ENCODE assay signal across 11 cellular contexts in genomic region chr16:72125635-72126428, GRCh38. TPM values are rescaled to one million over a fixed set of nuclear protein-coding genes. Genes with fewer than 3 reads are reported as not detected.
A peak's percentile ranks its signal among the peaks of the same experiment; 100 is the strongest.
DNase-seq lines count a peak whose midpoint lies in the region; ATAC-seq and TF ChIP-seq lines count a peak whose summit lies in the region.
"Had no signal": no experiment of that assay in that cellular context is flagged by ENCODE, and none has a peak within 500 bp of the region (broad histone marks: within the 10 kb centered on the region; RNA-seq: fewer than 3 reads in every experiment).

No MANE protein-coding gene starts in this region.

- H3K36me3 ChIP-seq in left ventricle myocardium inferior (no peaks in the 10 kb centered on the region), adrenal gland (replicated peaks in 1 of 2) (no peaks in the 10 kb centered on the region), transverse colon (no peaks in the 10 kb centered on the region)
- H3K36me3 ChIP-seq: heart right ventricle had no signal

- peaks cover 6% of the 10 kb centered on the region for H3K9me3 ChIP-seq in left ventricle myocardium inferior (replicated peaks)
- no peaks in the 10 kb centered on the region for H3K9me3 ChIP-seq in adrenal gland (replicated peaks in 1 of 3)
- H3K9me3 ChIP-seq in transverse colon, result no peaks in the 10 kb centered on the region

- no peak for DNase-seq in Right ventricle myocardium superior
- DNase-seq in left ventricle myocardium inferior, result no peak
- DNase-seq in adrenal gland, result no peak
- DNase-seq in medulla oblongata (ENCODE audit: extremely low spot score), result peak; percentile 10
- DNase-seq in transverse colon, result peak; percentile 43
- no peak for DNase-seq in NCI-H82 (lab: John Stamatoyannopoulos, UW)
- no peak for DNase-seq in NCI-H187 treated with DMSO at 0.1 percent for 48 hours (lab: John Stamatoyannopoulos, UW)
- DNase-seq: kidney had no signal

- TF ChIP-seq POLR2A in adrenal gland (IDR thresholded peaks at IDR 0.05) (no peak), transverse colon (IDR thresholded peaks at IDR 0.05) (no peak)

- H3K4me3 ChIP-seq in left ventricle myocardium inferior (no peak overlapping the region), adrenal gland (no peak overlapping the region), transverse colon (no peak overlapping the region)
- H3K4me3 ChIP-seq: heart right ventricle had no signal

- H3K27me3 ChIP-seq in left ventricle myocardium inferior (ENCODE audit: low read depth) (peaks cover 9% of the 10 kb centered on the region), adrenal gland (no peaks in the 10 kb centered on the region), transverse colon (no peaks in the 10 kb centered on the region)

- TF ChIP-seq EP300 in transverse colon (IDR thresholded peaks at IDR 0.05; ENCODE audit: low read depth), result no peak

- in situ Hi-C loops in transverse colon (cut with MboI; ENCODE audit: low pct_ligation_motif_present in 1 of 4, low pct_unique_long_range_greater_than_20kb in 1 of 4, low sequenced_read_pairs in 3 of 4), result loop anchor here in 2 of 4 donors (10.0 to 25.0 kb wide), 2 partner anchors 336 to 339 kb away; no protein-coding TSS in a partner anchor

- H3K4me1 ChIP-seq in left ventricle myocardium inferior (peaks cover 3% of the 10 kb centered on the region), adrenal gland (replicated peaks in 1 of 2) (peaks cover 0 to 6% of the 10 kb centered on the region in 2 donors), transverse colon (peaks cover 0 to 11% (median 5%) of the 10 kb centered on the region in 4 donors)

- intact Hi-C loops in Right ventricle myocardium superior (cut with DNase I) (no loop called here), left ventricle myocardium inferior (cut with micrococcal nuclease) (no loop called here), adrenal gland (cut with DNase I) (loop anchor here (10.0 kb wide), 1 partner anchor 339 kb away; no protein-coding TSS in a partner anchor), transverse colon (cut with DNase I; ENCODE audit: low total_unique reads) (no loop called here)

- WGBS in adrenal gland, 4 donors, result 67 to 84% (median 79%) methylated on average over 6 to 9 of the region's 9 CpGs
- WGBS in transverse colon (ENCODE audit: low coverage in 1 of 2), 2 donors, result 61 to 66% methylated on average over 4 to 9 of the region's 9 CpGs

- H3K27ac ChIP-seq in left ventricle myocardium inferior (replicated peaks) (no peak overlapping the region), adrenal gland (peak overlapping the region in 3 of 5 donors; percentile 13 to 74 (median 59)), transverse colon (peak overlapping the region in 3 of 4 donors; percentile 27 to 36 (median 35))

- ATAC-seq in Right ventricle myocardium superior (ENCODE audit: poor library complexity) (peak; percentile 32), HG03342 (IDR thresholded peaks at IDR 0.05; ENCODE audit: unreplicated experiment) (no peak)

- TF ChIP-seq CTCF in left ventricle myocardium inferior (IDR thresholded peaks at IDR 0.05; ENCODE audit: borderline replicate concordance), result no peak
- no peak for TF ChIP-seq CTCF in adrenal gland (IDR thresholded peaks at IDR 0.05)
- TF ChIP-seq CTCF in transverse colon (IDR thresholded peaks at IDR 0.05), result no peak

RNA-seq across cellular contexts. Expression of gene DHX38, which starts 32.2 kb away (rescaled TPM):
- 38.1 TPM for total RNA-seq in Right ventricle myocardium superior
- total RNA-seq in left ventricle myocardium inferior, result 38.7 TPM
- 10 to 100 TPM; 31.9 to 55.6 (median 38.9) TPM for total RNA-seq in adrenal gland
- polyA plus RNA-seq in adrenal gland, result 10 to 100 TPM; 45.1 to 93.1 (median 68.4) TPM
- total RNA-seq in transverse colon, result 10 to 100 TPM; 37.6 to 60.8 (median 52.8) TPM

RNA-seq across cellular contexts. Expression of gene TXNL4B, which starts 32.4 kb away (rescaled TPM):
- total RNA-seq in Right ventricle myocardium superior, result 6.9 TPM
- 6.7 TPM for total RNA-seq in left ventricle myocardium inferior
- 10 to 100 TPM in 3 of 8 donors, 1 to 10 TPM in 5; 3.8 to 14.1 (median 8.6) TPM for total RNA-seq in adrenal gland
- 10 to 100 TPM in 2 of 3 donors, 1 to 10 TPM in 1; 6.4 to 14.3 (median 10.5) TPM for polyA plus RNA-seq in adrenal gland
- 10 to 100 TPM in 3 of 4 donors, 1 to 10 TPM in 1; 9.8 to 23.9 (median 12.8) TPM for total RNA-seq in transverse colon

RNA-seq across cellular contexts. Expression of gene PMFBP1, which starts 46.1 kb away (rescaled TPM):
- total RNA-seq in Right ventricle myocardium superior (0.19 TPM), left ventricle myocardium inferior (0.05 TPM), adrenal gland (1 to 10 TPM in 1 of 8 donors, under 1 TPM in 7; 0.28 to 2.4 (median 0.50) TPM), transverse colon (1 to 10 TPM in 3 of 4 donors, under 1 TPM in 1; 0.75 to 8.4 (median 4.2) TPM)
- polyA plus RNA-seq in adrenal gland, result 1 to 10 TPM in 2 of 3 donors, under 1 TPM in 1; 0.15 to 1.6 (median 1.3) TPM
- total RNA-seq: dermis blood vessel endothelial cell had no signal

Comparison
In these comparisons a context has a peak if more than half of its experiments do, and no peak if none do; other contexts are left out.
1. DNase-seq: peak in medulla oblongata (single experiment) and transverse colon (single experiment); none in Right ventricle myocardium superior (single experiment), left ventricle myocardium inferior (single experiment), adrenal gland (0 of 7), NCI-H82 (single experiment) and NCI-H187 treated with DMSO at 0.1 percent for 48 hours (single experiment).
2. intact Hi-C loops: an anchor here in adrenal gland (10.0 kb wide); none called in Right ventricle myocardium superior, left ventricle myocardium inferior and transverse colon.